Comparison of ENCODE assay signal across 8 cellular contexts in the genomic region with DNA sequence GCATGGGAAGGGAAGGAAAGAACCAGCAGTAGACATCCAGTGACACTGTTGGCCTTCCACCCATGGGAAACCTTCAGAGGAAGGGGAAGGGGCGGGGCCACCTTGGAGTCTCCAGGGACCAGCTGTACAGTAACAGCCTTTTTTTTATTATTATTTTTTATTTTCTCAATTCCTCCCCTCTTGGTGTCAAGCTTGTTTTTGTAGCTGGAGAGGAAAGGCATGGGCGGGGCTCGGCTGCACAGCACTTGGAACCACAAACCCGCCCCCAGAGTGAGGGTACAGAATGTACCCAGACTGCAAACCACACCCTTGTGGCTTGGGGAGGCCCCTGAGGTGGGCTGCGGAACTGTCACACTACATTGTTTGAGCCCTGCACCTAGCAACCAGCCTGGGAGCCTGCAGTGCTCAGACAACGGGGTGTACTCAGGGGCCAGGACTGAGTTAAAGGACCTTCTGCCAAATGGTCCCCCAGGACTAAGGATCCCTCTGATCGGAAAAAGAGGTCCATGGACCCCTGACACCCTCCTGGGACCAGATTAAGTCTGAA. TPM values are rescaled to one million over a fixed set of nuclear protein-coding genes. Genes with fewer than 3 reads are reported as not detected.
DNase-seq lines count a peak whose midpoint lies in the region; ATAC-seq, FAIRE-seq and TF ChIP-seq lines count a peak whose summit lies in the region.

No MANE protein-coding gene starts in this region.

- no peak overlapping the region for H3K56ac ChIP-seq in H9 (ENCODE audit: insufficient read length, low read depth, low read length)

- TF ChIP-seq POLR2A in NB4 (IDR thresholded peaks at IDR 0.05; ENCODE audit: extremely low read depth, insufficient read length): no peak
- no peak for TF ChIP-seq POLR2A in endothelial cell of umbilical vein (IDR thresholded peaks at IDR 0.05; ENCODE audit: low read depth, low read length)
- peak in 1 of 4 donors; percentile 69 for TF ChIP-seq POLR2A in upper lobe of left lung (IDR thresholded peaks at IDR 0.05)

- H3K9me1 ChIP-seq in endothelial cell of umbilical vein (replicated peaks; ENCODE audit: control insufficient read depth, extremely low read depth, insufficient read depth, low read length): no peaks in the 10 kb centered on the region

- no peak overlapping the region for H2BK20ac ChIP-seq in H9 (ENCODE audit: low read depth, low read length, poor library complexity, severe bottlenecking)

- no peaks in the 10 kb centered on the region; the same call in 1 of the 2 replicates for H3K27me3 ChIP-seq in H9 (ENCODE audit: insufficient read depth, low read length)
- H3K27me3 ChIP-seq in endothelial cell of umbilical vein (ENCODE audit: control insufficient read depth in 2 of 2, insufficient read depth in 2 of 2, low read length in 2 of 2): no peaks in the 10 kb centered on the region
- H3K27me3 ChIP-seq in parathyroid adenoma (ENCODE audit: control insufficient read depth, insufficient read depth, low read length): no peaks in the 10 kb centered on the region
- H3K27me3 ChIP-seq in upper lobe of left lung: no peaks in the 10 kb centered on the region

- POLR2A ChIA-PET in activated CD8-positive, alpha-beta T cell treated with anti-CD3 and anti-CD28 coated beads, Interleukin-2, amount 10 ng/mL, durations not matched to agents 7 days and 5 days (lab: Charles Lee): interaction anchor here (0.8 to 10.2 kb wide), 3 partner anchors 11 to 45 kb away, joined by 4 to 292 read pairs (median 4); no protein-coding TSS in a partner anchor
- POLR2A ChIA-PET in endothelial cell of umbilical vein (lab: Charles Lee): interaction anchor here (5.7 kb wide), 1 partner anchor 42 kb away, joined by 40 read pairs; no protein-coding TSS in a partner anchor

- TF ChIP-seq EP300 in upper lobe of left lung (IDR thresholded peaks at IDR 0.05): peak; percentile 88 to 99 (median 98)

- no peaks in the 10 kb centered on the region for H3K79me1 ChIP-seq in H9 (ENCODE audit: insufficient read depth, low read depth, low read length, poor library complexity, severe bottlenecking)

- DNase-seq in GF-D8 (lab: John Stamatoyannopoulos, UW): peak; percentile 78
- DNase-seq in H9: peak; percentile 60
- peak; percentile 97 for DNase-seq in NB4 (ENCODE audit: low read depth)
- peak; percentile 94 for DNase-seq in activated CD8-positive, alpha-beta T cell treated with anti-CD3 and anti-CD28 coated beads, Interleukin-2, amount 10 ng/mL, durations not matched to agents 7 days and 5 days
- peak; percentile 67 for DNase-seq in endothelial cell of umbilical vein (ENCODE audit: low read depth, low spot score)
- peak; percentile 40 to 97 for DNase-seq in upper lobe of left lung
- DNase-seq in OCI-M2 (lab: John Stamatoyannopoulos, UW; ENCODE audit: unreplicated experiment): no peak

- H3K4me1 Mint-ChIP-seq in H9: peaks cover 2 to 42% of the 10 kb centered on the region in 2 experiments; a peak in 3 of 4 replicates
- peaks cover 55% of the 10 kb centered on the region for H3K4me1 Mint-ChIP-seq in activated CD8-positive, alpha-beta T cell treated with anti-CD3 and anti-CD28 coated beads, Interleukin-2, amount 10 ng/mL, durations not matched to agents 7 days and 5 days (ENCODE audit: low read depth)

- H3K9me3 ChIP-seq in H9 (ENCODE audit: control insufficient read depth, low read depth, low read length) (no peaks in the 10 kb centered on the region), endothelial cell of umbilical vein (replicated peaks; ENCODE audit: control insufficient read depth, insufficient read depth, low read length) (no peaks in the 10 kb centered on the region), parathyroid adenoma (ENCODE audit: control insufficient read depth, low read length) (no peaks in the 10 kb centered on the region), upper lobe of left lung (no peaks in the 10 kb centered on the region)

- dilution Hi-C loops in endothelial cell of umbilical vein (cut with MboI; ENCODE audit: extremely low pct_ligation_motif_present, low sequenced_read_pairs): no loop called here

- H3K9ac ChIP-seq in H9 (ENCODE audit: extremely low read depth, insufficient read length, low read length) (no peak overlapping the region), endothelial cell of umbilical vein (replicated peaks; ENCODE audit: extremely low read depth, insufficient read depth, low read length) (peak overlapping the region; percentile 48), parathyroid adenoma (no peak overlapping the region)

- peak; percentile 64 for FAIRE-seq in endothelial cell of umbilical vein (lab: Jason Lieb, UNC)

- no peaks in the 10 kb centered on the region; the same call in 1 of the 2 replicates for H3K4me1 ChIP-seq in H9 (ENCODE audit: insufficient read depth, low read length)
- peaks cover 25% of the 10 kb centered on the region for H3K4me1 ChIP-seq in endothelial cell of umbilical vein (ENCODE audit: control insufficient read depth, extremely low read depth, insufficient read depth, low read length)
- H3K4me1 ChIP-seq in parathyroid adenoma: no peaks in the 10 kb centered on the region
- H3K4me1 ChIP-seq in upper lobe of left lung: peaks cover 23 to 53% (median 27%) of the 10 kb centered on the region in 4 donors

- TF ChIP-seq CTCF in H9 (conservative IDR thresholded peaks at IDR 0.05) (no peak), NB4 (IDR thresholded peaks at IDR 0.05; ENCODE audit: low read depth, low read length) (no peak), endothelial cell of umbilical vein (IDR thresholded peaks at IDR 0.05; ENCODE audit: extremely low read depth in 1 of 2, insufficient read depth in 1 of 2, low read depth in 1 of 2, low read length in 2 of 2) (no peak), parathyroid adenoma (IDR thresholded peaks at IDR 0.05) (no peak), upper lobe of left lung (IDR thresholded peaks at IDR 0.05) (peak in 4 of 6 experiments; percentile 32 to 69 (median 42))

- no peak overlapping the region for H3K14ac ChIP-seq in H9 (ENCODE audit: insufficient read depth, low read length)

- no CpG with 5 or more reads among the region's 7 CpGs for WGBS in H9 (ENCODE audit: extremely low coverage, insufficient read length, low lambda C conversion rate)
- 10 to 25% methylated on average over 4 to 7 of the region's 7 CpGs for WGBS in upper lobe of left lung, 2 donors

- no peak overlapping the region for H2BK120ac ChIP-seq in H9 (ENCODE audit: low read depth, low read length, poor library complexity, severe bottlenecking)

- BruUV-seq in endothelial cell of umbilical vein (replicated peaks; lab: Mats Ljungman, UMichigan): no TSS peak

- H3K4me2 ChIP-seq in H9 (ENCODE audit: insufficient read depth, insufficient read length, low read length) (no peak overlapping the region), endothelial cell of umbilical vein (ENCODE audit: insufficient read depth, low read length) (no peak overlapping the region), parathyroid adenoma (ENCODE audit: low read length) (no peak overlapping the region)

- H3K27ac Mint-ChIP-seq in H9: peak overlapping the region in 1 of 3 experiments; percentile 77; a peak in 2 of 7 replicates
- H3K27ac Mint-ChIP-seq in activated CD8-positive, alpha-beta T cell treated with anti-CD3 and anti-CD28 coated beads, Interleukin-2, amount 10 ng/mL, durations not matched to agents 7 days and 5 days: peak overlapping the region; percentile 89

- no peak overlapping the region for H2BK5ac ChIP-seq in H9 (ENCODE audit: insufficient read length, low read length)

- H3K4me3 Mint-ChIP-seq in H9: no peak overlapping the region
- peak overlapping the region; percentile 80 for H3K4me3 Mint-ChIP-seq in activated CD8-positive, alpha-beta T cell treated with anti-CD3 and anti-CD28 coated beads, Interleukin-2, amount 10 ng/mL, durations not matched to agents 7 days and 5 days

- no peak overlapping the region for H4K8ac ChIP-seq in H9 (replicated peaks; ENCODE audit: insufficient read length, low read depth, low read length)

- H3K79me2 ChIP-seq in H9 (ENCODE audit: insufficient read depth, low read length) (no peaks in the 10 kb centered on the region), endothelial cell of umbilical vein (ENCODE audit: control insufficient read depth, insufficient read depth, low read length) (peaks cover 4% of the 10 kb centered on the region), parathyroid adenoma (no peaks in the 10 kb centered on the region)

- H2AFZ ChIP-seq in H9 (ENCODE audit: low read length): no peak overlapping the region
- no peak overlapping the region for H2AFZ ChIP-seq in endothelial cell of umbilical vein (ENCODE audit: low read depth, low read length)
- H2AFZ ChIP-seq in parathyroid adenoma: no peak overlapping the region

- peak; percentile 76 for ATAC-seq in activated CD8-positive, alpha-beta T cell treated with anti-CD3 and anti-CD28 coated beads, Interleukin-2, amount 10 ng/mL, durations not matched to agents 7 days and 5 days
- ATAC-seq in upper lobe of left lung (ENCODE audit: low FRiP score in 2 of 2): peak; percentile 81 to 92

- no peaks in the 10 kb centered on the region for H3K23me2 ChIP-seq in H9 (ENCODE audit: insufficient read length, low read depth, low read length, poor library complexity, severe bottlenecking)

- H3K36me3 ChIP-seq in endothelial cell of umbilical vein (ENCODE audit: control insufficient read depth in 2 of 2, extremely low read depth in 1 of 2, insufficient read depth in 2 of 2, low read length in 2 of 2) (no peaks in the 10 kb centered on the region), parathyroid adenoma (ENCODE audit: control insufficient read depth, insufficient read depth, low read length) (no peaks in the 10 kb centered on the region), upper lobe of left lung (no peaks in the 10 kb centered on the region)

- no peak overlapping the region for H2AK5ac ChIP-seq in H9 (ENCODE audit: insufficient read length, low read length)

- CTCF ChIA-PET in activated CD8-positive, alpha-beta T cell treated with anti-CD3 and anti-CD28 coated beads, Interleukin-2, amount 10 ng/mL, durations not matched to agents 7 days and 5 days (lab: Charles Lee): interaction anchor here (0.7 to 8.1 kb wide), 9 partner anchors 10 to 102 kb away, joined by 3 to 308 read pairs (median 4); partner anchors contain the start of genes NCBP2L and TSC22D3
- CTCF ChIA-PET in endothelial cell of umbilical vein (lab: Charles Lee): interaction anchor here (1.3 to 6.1 kb wide), 14 partner anchors 10 to 102 kb away, joined by 3 to 142 read pairs (median 11); partner anchors contain the start of genes NCBP2L and TSC22D3

- H3K9me3 Mint-ChIP-seq in H9: peaks cover 0 to 65% of the 10 kb centered on the region in 2 experiments; a peak in 2 of 5 replicates
- H3K9me3 Mint-ChIP-seq in activated CD8-positive, alpha-beta T cell treated with anti-CD3 and anti-CD28 coated beads, Interleukin-2, amount 10 ng/mL, durations not matched to agents 7 days and 5 days (ENCODE audit: insufficient read depth): no peaks in the 10 kb centered on the region

- H2BK12ac ChIP-seq in H9 (ENCODE audit: insufficient read length, low read depth, low read length): no peak overlapping the region

- no peak overlapping the region for H4K91ac ChIP-seq in H9 (ENCODE audit: insufficient read length, low read depth, low read length)

- H3K4ac ChIP-seq in H9 (ENCODE audit: low read depth, low read length): no peak overlapping the region

- H3K27ac ChIP-seq in H9 (ENCODE audit: insufficient read length, low read depth, low read length) (no peak overlapping the region), endothelial cell of umbilical vein (ENCODE audit: insufficient read depth, low read depth, low read length) (peak overlapping the region; percentile 74), parathyroid adenoma (peak overlapping the region; percentile 81), upper lobe of left lung (peak overlapping the region; percentile 91 to 96 (median 93))

- H3K18ac ChIP-seq in H9 (ENCODE audit: insufficient read length, low read depth, low read length): no peak overlapping the region

- H4K20me1 ChIP-seq in H9 (ENCODE audit: control insufficient read depth, insufficient read depth, insufficient read length): no peaks in the 10 kb centered on the region
- H4K20me1 ChIP-seq in endothelial cell of umbilical vein (replicated peaks; ENCODE audit: control insufficient read depth, extremely low read depth, insufficient read depth, low read length): no peaks in the 10 kb centered on the region

- no peaks in the 10 kb centered on the region for H3K36me3 Mint-ChIP-seq in H9 (ENCODE audit: insufficient read depth in 1 of 3, low read depth in 3 of 3)
- H3K36me3 Mint-ChIP-seq in activated CD8-positive, alpha-beta T cell treated with anti-CD3 and anti-CD28 coated beads, Interleukin-2, amount 10 ng/mL, durations not matched to agents 7 days and 5 days (ENCODE audit: low read depth): no peaks in the 10 kb centered on the region

- no peak overlapping the region; the same call in 1 of the 2 replicates for H2BK15ac ChIP-seq in H9 (ENCODE audit: low read depth, low read length)

- no peak overlapping the region for H3K23ac ChIP-seq in H9 (ENCODE audit: insufficient read length, low read depth, low read length)

- H4K5ac ChIP-seq in H9 (ENCODE audit: insufficient read length, low read depth, low read length): no peak overlapping the region

- H3K27me3 Mint-ChIP-seq in H9 (ENCODE audit: low read depth): peaks cover 6% of the 10 kb centered on the region
- H3K27me3 Mint-ChIP-seq in activated CD8-positive, alpha-beta T cell treated with anti-CD3 and anti-CD28 coated beads, Interleukin-2, amount 10 ng/mL, durations not matched to agents 7 days and 5 days (ENCODE audit: low read depth): no peaks in the 10 kb centered on the region

- peak overlapping the region; percentile 94 for H3K4me3 ChIP-seq in NB4 (ENCODE audit: low read depth, low read length)
- H3K4me3 ChIP-seq in endothelial cell of umbilical vein (replicated peaks in 1 of 3; ENCODE audit: insufficient read depth in 1 of 3, low read depth in 1 of 3, low read length in 3 of 3): no peak overlapping the region
- no peak overlapping the region for H3K4me3 ChIP-seq in parathyroid adenoma (ENCODE audit: low read depth, low read length)
- H3K4me3 ChIP-seq in upper lobe of left lung: peak overlapping the region in 2 of 4 donors; percentile 17 to 29

- intact Hi-C loops in endothelial cell of umbilical vein (cut with micrococcal nuclease): loop anchor here (1.0 to 5.0 kb wide), 5 partner anchors 44 to 398 kb away; partner anchors contain the start of gene TSC22D3

- H3T11ph ChIP-seq in H9 (ENCODE audit: low read length): no peak overlapping the region

RNA-seq across cellular contexts. Expression of gene PRPS1, which starts 45.7 kb away (rescaled TPM):
- total RNA-seq in H9 (2021): 90.5 and 91.3 TPM in 2 replicates
- 10 to 100 TPM; 69.8 to 71.3 TPM for total RNA-seq in activated CD8-positive, alpha-beta T cell treated with anti-CD3 and anti-CD28 coated beads, Interleukin-2, amount 10 ng/mL, durations not matched to agents 7 days and 5 days
- 36.8 and 38.7 TPM in 2 replicates for total RNA-seq in endothelial cell of umbilical vein
- 23.8 and 30.9 TPM in 2 replicates for polyA plus RNA-seq in endothelial cell of umbilical vein
- polyA plus RNA-seq in endothelial cell of umbilical vein (2011; cell fraction: cytosol; rRNA removed): 31.9 and 38.3 TPM in 2 replicates
- 18.5 and 19.8 TPM in 2 replicates for polyA plus RNA-seq in endothelial cell of umbilical vein (2011; cell fraction: nucleus; rRNA removed)
- polyA plus RNA-seq in endothelial cell of umbilical vein (2012): 37.5 and 46.7 TPM in 2 replicates
- polyA minus RNA-seq in endothelial cell of umbilical vein: 31.2 and 42.5 TPM in 2 replicates
- 59.0 TPM for polyA minus RNA-seq in endothelial cell of umbilical vein (2011; cell fraction: cytosol; rRNA and poly(A)+ RNA removed)
- 13.0 and 14.1 TPM in 2 replicates for polyA minus RNA-seq in endothelial cell of umbilical vein (2011; cell fraction: nucleus; rRNA and poly(A)+ RNA removed)
- total RNA-seq in upper lobe of left lung: 10 to 100 TPM; 10.5 to 32.7 (median 24.6) TPM

Comparison
In these comparisons a context has a peak if more than half of its experiments do, and no peak if none do; other contexts are left out.
1. CTCF ChIP-seq: peak in upper lobe of left lung (4 of 6); none in H9 (single experiment), NB4 (single experiment), endothelial cell of umbilical vein (0 of 2) and parathyroid adenoma (single experiment).